In the genomic region with DNA sequence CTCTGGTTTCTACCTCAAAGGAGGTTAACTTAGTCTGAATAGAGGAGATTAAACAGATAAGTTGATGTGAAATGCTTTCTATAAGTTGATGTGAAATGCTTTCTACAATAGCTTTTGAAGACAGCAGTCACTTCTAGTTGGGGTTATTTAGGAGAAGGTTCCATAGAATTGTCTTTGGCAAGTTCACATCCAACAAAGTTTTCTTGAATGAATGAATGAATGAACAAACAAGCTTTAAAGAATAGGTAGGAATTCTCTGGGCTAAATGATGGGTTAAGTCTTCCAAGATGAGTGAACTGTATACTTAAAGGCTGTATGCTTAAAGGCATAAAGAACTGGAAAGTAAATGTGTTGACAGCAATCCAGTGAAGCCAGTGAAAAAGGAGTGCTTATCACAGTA, we compare ENCODE assay signal across 9 cellular contexts. TPM values are rescaled to one million over a fixed set of nuclear protein-coding genes. Genes with fewer than 3 reads are reported as not detected.
DNase-seq lines count a peak whose midpoint lies in the region; ATAC-seq and TF ChIP-seq lines count a peak whose summit lies in the region.
"Had no signal": no experiment of that assay in that cellular context is flagged by ENCODE, and none has a peak within 500 bp of the region (broad histone marks: within the 10 kb centered on the region; RNA-seq: fewer than 3 reads in every experiment).

No MANE protein-coding gene starts in this region.

- DNase-seq in activated naive CD4-positive, alpha-beta T cell treated with anti-CD3 and anti-CD28 coated beads, Interleukin-2, amount 50 U/mL, for 16 hours, result no peak
- DNase-seq in activated CD4-positive, alpha-beta memory T cell treated with anti-CD3 and anti-CD28 coated beads for 36 hours, result no peak
- DNase-seq in fibroblast of villous mesenchyme (ENCODE audit: low read depth), result no peak
- DNase-seq in kidney glomerular epithelial cell (lab: John Stamatoyannopoulos, UW), result no peak
- no peak for DNase-seq in activated CD4-positive, CD25-positive, alpha-beta regulatory T cell (lab: John Stamatoyannopoulos, UW)
- DNase-seq: NCI-H2227 treated with DMSO at 0.1 percent for 48 hours had no signal

- peaks cover 0 to 4% of the 10 kb centered on the region in 2 donors for H3K36me3 ChIP-seq in stomach smooth muscle (ENCODE audit: control insufficient read depth in 2 of 2, insufficient read depth in 2 of 2, low read length in 2 of 2)

- peak overlapping the region; percentile 98 for H3K4me3 Mint-ChIP-seq in activated naive CD4-positive, alpha-beta T cell treated with anti-CD3 and anti-CD28 coated beads, Interleukin-2, amount 50 U/mL, for 24 hours
- H3K4me3 Mint-ChIP-seq in activated CD4-positive, alpha-beta memory T cell treated with anti-CD3 and anti-CD28 coated beads for 36 hours, result peak overlapping the region; percentile 85

- peak overlapping the region; percentile 92 for H3K4me3 ChIP-seq in fibroblast of villous mesenchyme (ENCODE audit: low read depth, low read length)
- peak overlapping the region; percentile 87 to 91 for H3K4me3 ChIP-seq in stomach smooth muscle (ENCODE audit: low read length in 2 of 2)

- CTCF ChIA-PET in activated CD4-positive, alpha-beta memory T cell treated with anti-CD3 and anti-CD28 coated beads for 36 hours (lab: Charles Lee), result interaction anchor here (0.8 to 3.1 kb wide), 4 partner anchors 19 to 317 kb away, joined by 3 to 25 read pairs (median 6); a partner anchor contains a TSS

- no peak overlapping the region for H3K27ac Mint-ChIP-seq in activated naive CD4-positive, alpha-beta T cell treated with anti-CD3 and anti-CD28 coated beads, Interleukin-2, amount 50 U/mL, for 24 hours
- H3K27ac Mint-ChIP-seq in activated CD4-positive, alpha-beta memory T cell treated with anti-CD3 and anti-CD28 coated beads for 36 hours, result peak overlapping the region; percentile 32

- H3K36me3 Mint-ChIP-seq in activated naive CD4-positive, alpha-beta T cell treated with anti-CD3 and anti-CD28 coated beads, Interleukin-2, amount 50 U/mL, for 24 hours, result peaks cover 3% of the 10 kb centered on the region
- H3K36me3 Mint-ChIP-seq in activated CD4-positive, alpha-beta memory T cell treated with anti-CD3 and anti-CD28 coated beads for 36 hours, result peaks cover 14% of the 10 kb centered on the region

- POLR2A ChIA-PET in activated CD4-positive, alpha-beta memory T cell treated with anti-CD3 and anti-CD28 coated beads for 36 hours (lab: Charles Lee), result interaction anchor here (1.0 to 3.1 kb wide), 2 partner anchors 19 to 65 kb away, joined by 3 to 25 read pairs; a partner anchor contains a TSS

- H3K4me1 ChIP-seq in stomach smooth muscle (ENCODE audit: control insufficient read depth, insufficient read depth, low read length), result no peaks in the 10 kb centered on the region

- no peaks in the 10 kb centered on the region for H3K9me3 ChIP-seq in stomach smooth muscle (ENCODE audit: control insufficient read depth in 2 of 2, low read length in 2 of 2)

- H3K4me1 Mint-ChIP-seq in activated naive CD4-positive, alpha-beta T cell treated with anti-CD3 and anti-CD28 coated beads, Interleukin-2, amount 50 U/mL, for 24 hours, result peaks cover 62% of the 10 kb centered on the region
- peaks cover 50% of the 10 kb centered on the region for H3K4me1 Mint-ChIP-seq in activated CD4-positive, alpha-beta memory T cell treated with anti-CD3 and anti-CD28 coated beads for 36 hours (ENCODE audit: low read depth)

- no peak overlapping the region for H3K27ac ChIP-seq in stomach smooth muscle (ENCODE audit: low read length)

- peak overlapping the region in 1 of 2 donors; percentile 35 for H3K9ac ChIP-seq in stomach smooth muscle (ENCODE audit: low read length in 2 of 2)

- no peaks in the 10 kb centered on the region for H3K27me3 Mint-ChIP-seq in activated naive CD4-positive, alpha-beta T cell treated with anti-CD3 and anti-CD28 coated beads, Interleukin-2, amount 50 U/mL, for 24 hours
- no peaks in the 10 kb centered on the region for H3K27me3 Mint-ChIP-seq in activated CD4-positive, alpha-beta memory T cell treated with anti-CD3 and anti-CD28 coated beads for 36 hours

- intact Hi-C loops in activated CD4-positive, alpha-beta memory T cell treated with anti-CD3 and anti-CD28 coated beads for 36 hours (cut with micrococcal nuclease), result loop anchor here (2.0 to 5.0 kb wide), 7 partner anchors 141 to 1171 kb away; a partner anchor contains a TSS

- ATAC-seq in GM19328 (IDR thresholded peaks at IDR 0.05; ENCODE audit: unreplicated experiment), result no peak

- TF ChIP-seq CTCF in fibroblast of villous mesenchyme (IDR thresholded peaks at IDR 0.05; ENCODE audit: insufficient read depth, low read depth, low read length), result no peak

- no peaks in the 10 kb centered on the region for H3K27me3 ChIP-seq in stomach smooth muscle (ENCODE audit: control insufficient read depth in 1 of 2, insufficient read depth in 2 of 2, low read length in 2 of 2)

- no peaks in the 10 kb centered on the region for H3K9me3 Mint-ChIP-seq in activated naive CD4-positive, alpha-beta T cell treated with anti-CD3 and anti-CD28 coated beads, Interleukin-2, amount 50 U/mL, for 24 hours
- no peaks in the 10 kb centered on the region for H3K9me3 Mint-ChIP-seq in activated CD4-positive, alpha-beta memory T cell treated with anti-CD3 and anti-CD28 coated beads for 36 hours

RNA-seq across cellular contexts. Expression of a gene that starts 1.9 kb away (rescaled TPM):
- 10 to 100 TPM; 47.9 to 49.3 TPM for total RNA-seq in activated CD4-positive, alpha-beta memory T cell treated with anti-CD3 and anti-CD28 coated beads for 36 hours
- 24.5 and 40.2 TPM in 2 replicates for total RNA-seq in fibroblast of villous mesenchyme

RNA-seq across cellular contexts. Expression of a gene that starts 18.5 kb away (rescaled TPM):
- 10 to 100 TPM; 25.4 to 25.8 TPM for total RNA-seq in activated CD4-positive, alpha-beta memory T cell treated with anti-CD3 and anti-CD28 coated beads for 36 hours
- total RNA-seq in fibroblast of villous mesenchyme, result 5.8 and 7.8 TPM in 2 replicates
